In the genomic region with DNA sequence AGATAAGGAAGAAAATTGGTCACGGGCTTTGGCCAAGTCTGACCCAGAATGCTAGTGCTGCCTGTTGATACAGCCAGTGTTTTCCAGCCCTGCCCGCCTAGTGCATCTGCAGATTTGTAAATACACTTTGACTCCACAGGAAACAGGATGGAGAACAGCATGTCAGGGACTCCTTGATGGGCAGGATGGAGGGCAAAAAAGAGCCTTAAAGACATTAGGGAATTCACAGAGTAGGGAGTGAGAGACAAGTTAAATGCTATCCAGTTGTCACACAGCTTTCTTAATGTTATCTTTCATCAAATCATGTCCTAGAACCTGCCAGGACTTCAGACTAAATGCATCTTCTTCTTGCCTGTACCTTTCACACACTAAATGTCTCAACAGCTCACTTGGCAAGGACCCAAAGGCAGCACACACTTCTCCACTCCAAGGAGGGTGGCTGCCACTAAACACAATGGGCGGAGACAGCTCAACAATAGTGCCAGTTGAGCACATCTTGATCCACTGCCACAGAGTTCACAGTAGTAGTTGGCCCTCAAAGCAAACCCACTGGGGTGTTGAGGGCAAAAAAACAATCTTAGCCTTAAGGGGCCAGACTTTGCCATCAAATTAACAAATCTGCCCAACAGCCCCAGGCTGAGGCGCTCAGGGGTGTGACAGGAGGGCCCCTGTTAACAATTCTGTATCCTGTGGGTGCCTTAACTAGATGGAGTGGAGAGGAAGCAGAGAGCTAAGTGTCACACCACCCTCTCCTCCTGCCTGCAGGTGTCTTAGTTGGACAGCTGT, we compare ENCODE assay signal across 11 cellular contexts. TPM values are rescaled to one million over a fixed set of nuclear protein-coding genes. Genes with fewer than 3 reads are reported as not detected.
A peak's percentile ranks its signal among the peaks of the same experiment; 100 is the strongest.
DNase-seq lines count a peak whose midpoint lies in the region; ATAC-seq and TF ChIP-seq lines count a peak whose summit lies in the region.
"Had no signal": no experiment of that assay in that cellular context is flagged by ENCODE, and none has a peak within 500 bp of the region (broad histone marks: within the 10 kb centered on the region; RNA-seq: fewer than 3 reads in every experiment).

No MANE protein-coding gene starts in this region.

- no peaks in the 10 kb centered on the region for H3K9me2 ChIP-seq in hepatocyte (replicated peaks; ENCODE audit: insufficient read depth)

- H3K4me1 ChIP-seq in hepatocyte (ENCODE audit: insufficient read depth) = peaks cover 9% of the 10 kb centered on the region

- H2AFZ ChIP-seq in hepatocyte = no peak overlapping the region

- no peaks in the 10 kb centered on the region for H3K9me3 ChIP-seq in hepatocyte (ENCODE audit: low read depth)
- H3K9me3 ChIP-seq: gastrocnemius medialis, neutrophil, SJSA1 had no signal

- intact Hi-C loops in left cardiac atrium (cut with DNase I) = no loop called here

- H4K20me1 ChIP-seq in hepatocyte (ENCODE audit: insufficient read depth, poor library complexity, severe bottlenecking) = no peaks in the 10 kb centered on the region

- no peaks in the 10 kb centered on the region for H3K36me3 ChIP-seq in H7 (replicated peaks; ENCODE audit: control insufficient read depth, insufficient read depth, low read length)
- H3K36me3 ChIP-seq in hepatocyte (replicated peaks; ENCODE audit: insufficient read depth, low read depth) = no peaks in the 10 kb centered on the region
- H3K36me3 ChIP-seq: gastrocnemius medialis, neutrophil, SJSA1 had no signal

- POLR2A ChIA-PET in T-cell (lab: Charles Lee) = interaction anchor here in 1 of 2 donors (1.1 kb wide), 1 partner anchor 24 kb away, joined by 5 read pairs; no protein-coding TSS in a partner anchor

- peaks cover 0 to 3% of the 10 kb centered on the region in 2 donors for H3K27me3 Mint-ChIP-seq in T-cell

- no peak overlapping the region for H3K4me2 ChIP-seq in hepatocyte

- WGBS in hepatocyte (ENCODE audit: low lambda C conversion rate, missing lambda C conversion rate) = 85% methylated on average over 4 of the region's 4 CpGs

- TF ChIP-seq CTCF in hepatocyte (IDR thresholded peaks at IDR 0.05; ENCODE audit: poor library complexity) (no peak), coronary artery (IDR thresholded peaks at IDR 0.05) (no peak)

- H3K79me2 ChIP-seq in hepatocyte = no peaks in the 10 kb centered on the region

- H3K9me3 Mint-ChIP-seq in T-cell = peaks cover 0 to 5% (median 0%) of the 10 kb centered on the region in 3 donors

- peaks cover 87 to 91% (median 90%) of the 10 kb centered on the region in 3 donors for H3K4me1 Mint-ChIP-seq in T-cell

- H3K4me3 ChIP-seq in H7 (ENCODE audit: insufficient read depth, low read depth, low read length) = no peak overlapping the region
- no peak overlapping the region for H3K4me3 ChIP-seq in hepatocyte
- H3K4me3 ChIP-seq in coronary artery = no peak overlapping the region
- H3K4me3 ChIP-seq: gastrocnemius medialis, SJSA1 had no signal

- peaks cover 1% of the 10 kb centered on the region for H3K36me3 Mint-ChIP-seq in T-cell

- H3K4me3 Mint-ChIP-seq in T-cell = peak overlapping the region; percentile 60 to 90 (median 88)

- peak; percentile 17 to 32 (median 26) for ATAC-seq in T-cell (replicated peaks in 1 of 4)
- ATAC-seq in left cardiac atrium = peak; percentile 27 to 38
- no peak for ATAC-seq in HG03354 (IDR thresholded peaks at IDR 0.05; ENCODE audit: poor library complexity, severe bottlenecking, unreplicated experiment)
- ATAC-seq: gastrocnemius medialis had no signal

- H3K27me3 ChIP-seq in H7 (ENCODE audit: control insufficient read depth, insufficient read depth, low read length) (peaks cover 24% of the 10 kb centered on the region), hepatocyte (peaks cover 41% of the 10 kb centered on the region)
- H3K27me3 ChIP-seq: gastrocnemius medialis, SJSA1 had no signal

- H3K27ac ChIP-seq in hepatocyte (no peak overlapping the region), coronary artery (no peak overlapping the region)
- H3K27ac ChIP-seq: neutrophil, SJSA1 had no signal

- H3K27ac Mint-ChIP-seq in T-cell = peak overlapping the region; percentile 93 to 95

- DNase-seq in Ammon's horn (ENCODE audit: low spot score) = peak; percentile 64
- peak; percentile 14 for DNase-seq in H7
- DNase-seq in T-cell = peak in 30 of 34 experiments; percentile 16 to 64 (median 42)
- peak; percentile 56 for DNase-seq in left cardiac atrium
- DNase-seq in GM03348 (ENCODE audit: low spot score) = no peak
- no peak for DNase-seq in hepatocyte (ENCODE audit: low spot score)
- DNase-seq in coronary artery (ENCODE audit: low spot score) = no peak

- CTCF ChIA-PET in T-cell (lab: Charles Lee) = interaction anchor here in 1 of 2 donors (1.1 to 5.2 kb wide), 2 partner anchors 24 to 54 kb away, joined by 3 to 37 read pairs; no protein-coding TSS in a partner anchor

RNA-seq across cellular contexts. Expression of a gene that starts 2.7 kb away (rescaled TPM):
- total RNA-seq in H7 (2014; rRNA removed; shearing (Covaris generic)) = 1.8 and 1.9 TPM in 2 replicates
- total RNA-seq in T-cell (10 to 100 TPM in 1 of 5 donors, 1 to 10 TPM in 4; 7.0 to 15.3 (median 8.8) TPM), left cardiac atrium (1 to 10 TPM; 6.6 to 7.2 TPM), hepatocyte (0.57 and 2.3 TPM in 2 replicates)
- 4.0 and 5.9 TPM in 2 replicates for polyA plus RNA-seq in hepatocyte

Comparison
In these comparisons a context has a peak if more than half of its experiments do, and no peak if none do; other contexts are left out.
1. DNase-seq: peak in Ammon's horn (single experiment), H7 (single experiment), T-cell (30 of 34) and left cardiac atrium (single experiment); none in GM03348 (single experiment), hepatocyte (single experiment) and coronary artery (single experiment).